8 cellular contexts compared by ENCODE assay signal in the genomic region with DNA sequence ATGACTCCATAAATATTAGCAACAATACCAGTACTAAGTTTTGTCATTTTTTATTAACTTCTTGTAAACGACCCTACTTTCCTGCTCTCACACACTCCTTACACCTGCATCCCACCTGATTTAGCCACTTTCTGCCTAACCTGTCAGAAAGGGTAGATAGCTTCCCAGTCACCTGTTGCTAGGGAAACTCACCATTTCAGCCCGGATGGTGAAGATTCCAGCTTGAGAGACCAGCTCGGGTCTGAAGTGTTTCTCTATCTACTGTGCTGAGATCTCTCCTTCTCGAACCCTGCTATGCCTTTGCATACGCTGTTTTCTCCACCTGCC. TPM values are rescaled to one million over a fixed set of nuclear protein-coding genes. Genes with fewer than 3 reads are reported as not detected.
DNase-seq lines count a peak whose midpoint lies in the region; ATAC-seq and TF ChIP-seq lines count a peak whose summit lies in the region.

TSS of gene PARVG (plus strand) at position 220 of the 327 bp plus-strand sequence. CDS start 2,405 bp downstream, outside the sequence.

- DNase-seq in CD8-positive, alpha-beta T cell, result peak; percentile 10 to 66 (median 40)
- DNase-seq in SKM-1 treated with dmso at 0.1 percent for 144 hours (lab: John Stamatoyannopoulos, UW; ENCODE audit: unreplicated experiment) (peak; percentile 28), NCI-H345 (lab: John Stamatoyannopoulos, UW) (no peak), ovary (no peak)
- DNase-seq in effector CD4-positive, alpha-beta T cell, result peak; percentile 21
- peak; percentile 44 for DNase-seq in stimulated activated CD4-positive, alpha-beta T cell treated with anti-CD3 and anti-CD28 coated beads, Interleukin-4, amount 100 ng/mL, for 24 hours

- ATAC-seq in CD8-positive, alpha-beta T cell, result peak; percentile 43
- ATAC-seq in GM21825 (IDR thresholded peaks at IDR 0.05; ENCODE audit: unreplicated experiment) (peak; percentile 41), GM18519 (IDR thresholded peaks at IDR 0.05; ENCODE audit: low FRiP score, unreplicated experiment) (no peak)

- peaks cover 34% of the 10 kb centered on the region for H3K4me1 Mint-ChIP-seq in CD8-positive, alpha-beta T cell (ENCODE audit: low read depth)

- H3K4me3 ChIP-seq in CD8-positive, alpha-beta T cell (ENCODE audit: low read depth, low read length), result peak within 1 kb of the TSS; percentile 79
- no peak within 1 kb of the TSS for H3K4me3 ChIP-seq in ovary

- H3K27ac Mint-ChIP-seq in CD8-positive, alpha-beta T cell, result peak within 1 kb of the TSS; percentile 97

- POLR2A ChIA-PET in CD8-positive, alpha-beta T cell (lab: Charles Lee), result interaction anchor here (0.6 to 1.4 kb wide), 7 partner anchors 10 to 388 kb away, joined by 3 to 6 read pairs (median 4); no protein-coding TSS in a partner anchor

- H3K9me3 ChIP-seq in CD8-positive, alpha-beta T cell (ENCODE audit: low read length), result no peaks in the 10 kb centered on the region
- H3K9me3 ChIP-seq in ovary, result no peaks in the 10 kb centered on the region

- peak within 1 kb of the TSS; percentile 84 for H3K4me3 Mint-ChIP-seq in CD8-positive, alpha-beta T cell

- TF ChIP-seq POLR2A in ovary (IDR thresholded peaks at IDR 0.05), result no peak

- TF ChIP-seq CTCF in CD8-positive, alpha-beta T cell (IDR thresholded peaks at IDR 0.05), result no peak
- no peak for TF ChIP-seq CTCF in ovary (IDR thresholded peaks at IDR 0.05)

- peak within 1 kb of the TSS; percentile 73 for H3K27ac ChIP-seq in CD8-positive, alpha-beta T cell (ENCODE audit: low read depth, low read length)
- H3K27ac ChIP-seq in ovary, result no peak within 1 kb of the TSS

- peaks cover 22% of the 10 kb centered on the region for H3K4me1 ChIP-seq in CD8-positive, alpha-beta T cell (ENCODE audit: insufficient read depth, low read length)
- no peaks in the 10 kb centered on the region for H3K4me1 ChIP-seq in ovary (ENCODE audit: insufficient read depth)

- WGBS in ovary, 3 donors, result 57 to 74% (median 68%) methylated on average over 5 of the region's 5 CpGs

- intact Hi-C loops in CD8-positive, alpha-beta T cell (cut with DNase I, micrococcal nuclease), result loop anchor here (1.0 to 10.0 kb wide), 11 partner anchors 188 to 524 kb away; partner anchors contain the start of genes RTL6 (in 2 of the 2), EFCAB6 (in 1 of the 2), PRR5 (in 1 of the 2) and SAMM50 (in 1 of the 2)
- intact Hi-C loops in ovary (cut with DNase I), result no loop called here

- no peaks in the 10 kb centered on the region for H3K27me3 Mint-ChIP-seq in CD8-positive, alpha-beta T cell (ENCODE audit: low read depth)

- CTCF ChIA-PET in CD8-positive, alpha-beta T cell (lab: Charles Lee), result interaction anchor here (1.0 kb wide), 1 partner anchor 99 kb away, joined by 3 read pairs; no protein-coding TSS in a partner anchor

- no peak for TF ChIP-seq EP300 in ovary (IDR thresholded peaks at IDR 0.05)

- peaks cover 28% of the 10 kb centered on the region for H3K36me3 Mint-ChIP-seq in CD8-positive, alpha-beta T cell

- no peaks in the 10 kb centered on the region for H3K27me3 ChIP-seq in CD8-positive, alpha-beta T cell (ENCODE audit: insufficient read depth, low read length)
- H3K27me3 ChIP-seq in ovary, result no peaks in the 10 kb centered on the region

- H3K36me3 ChIP-seq in CD8-positive, alpha-beta T cell (ENCODE audit: insufficient read depth, low read length), result peaks cover 8% of the 10 kb centered on the region
- H3K36me3 ChIP-seq in ovary, result no peaks in the 10 kb centered on the region

- no peaks in the 10 kb centered on the region for H3K9me3 Mint-ChIP-seq in CD8-positive, alpha-beta T cell

RNA-seq across cellular contexts. Expression of gene PARVG, which starts in this region (rescaled TPM):
- total RNA-seq in CD8-positive, alpha-beta T cell, result 100 to 1,000 TPM; 122 to 124 TPM
- 10 to 100 TPM in 1 of 7 donors, 1 to 10 TPM in 6; 3.1 to 14.1 (median 6.6) TPM for total RNA-seq in ovary
- 1 to 10 TPM; 2.9 to 4.1 TPM for polyA plus RNA-seq in ovary

Comparison
In these comparisons a context has a peak if more than half of its experiments do, and no peak if none do; other contexts are left out.
1. RNA of gene PARVG (total RNA-seq): 122 to 124 TPM in CD8-positive, alpha-beta T cell; 3.1 to 14.1 TPM in ovary; every median in the first group is over 4 times any median in the second.
2. DNase-seq: peak in CD8-positive, alpha-beta T cell (7 of 7), SKM-1 treated with dmso at 0.1 percent for 144 hours (single experiment), effector CD4-positive, alpha-beta T cell (single experiment) and stimulated activated CD4-positive, alpha-beta T cell treated with anti-CD3 and anti-CD28 coated beads, Interleukin-4, amount 100 ng/mL, for 24 hours (single experiment); none in NCI-H345 (single experiment) and ovary (0 of 5).
3. intact Hi-C loops: an anchor here in CD8-positive, alpha-beta T cell (1.0 to 10.0 kb wide); none called in ovary.